Comparison of ENCODE assay signal across 29 cellular contexts in genomic region chr21:28299946-28300345, GRCh38.
"Had no signal": no experiment of that assay in that cellular context is flagged by ENCODE, and none has a peak within 500 bp of the region (broad histone marks: within the 10 kb centered on the region; RNA-seq: fewer than 3 reads in every experiment).

No MANE protein-coding gene starts in this region.

- H3K36me3 ChIP-seq: left lung, lower lobe of right lung, pancreas, prostate gland, stomach, thyroid gland, transverse colon, upper lobe of left lung had no signal

- H3K27me3 ChIP-seq: left lung, pancreas, stomach, testis, thyroid gland, transverse colon, upper lobe of left lung had no signal

- ATAC-seq: left colon; left lung; lower lobe of right lung; naive thymus-derived CD8-positive, alpha-beta T cell; pancreas; right cardiac atrium; sciatic nerve; stimulated activated naive B cell treated with anti-CD40 and anti-IgM and Interleukin-4, amounts not matched to agents 10 μg/mL and 1 μg/mL and 100 μg/mL, for 72 hours; stimulated activated naive CD8-positive, alpha-beta T cell treated with anti-CD3 and anti-CD28 coated beads, Interleukin-15, Interleukin-2, amounts not matched to agents 100 U/mL and 50 U/mL, for 24 hours had no signal

- DNase-seq: hypothalamus; immature natural killer cell; kidney; left colon; left lung; lower lobe of right lung; mammary epithelial cell; mesenchymal stem cell; naive thymus-derived CD8-positive, alpha-beta T cell; nucleus accumbens; pancreas; posterior cingulate gyrus; retina; right cardiac atrium; stimulated activated CD4-positive, alpha-beta T cell treated with anti-CD3 and anti-CD28 coated beads, Interleukin-12 subunit alpha, Interleukin-12 subunit beta, amount 100 ng/mL, for 4 hours; stimulated activated CD4-positive, alpha-beta T cell treated with anti-CD3 and anti-CD28 coated beads, Interleukin-15, amount 100 ng/mL, for 24 hours; stimulated activated CD4-positive, alpha-beta T cell treated with anti-CD3 and anti-CD28 coated beads, Interleukin-2, amount 100 ng/mL, for 24 hours; stimulated activated CD4-positive, alpha-beta T cell treated with anti-CD3 and anti-CD28 coated beads, Interleukin-4, amount 100 ng/mL, for 1 hour; stimulated activated naive B cell treated with anti-CD40 and anti-IgM and Interleukin-4, amounts not matched to agents 10 μg/mL and 1 μg/mL and 100 μg/mL, for 72 hours; stimulated activated naive CD8-positive, alpha-beta T cell treated with anti-CD3 and anti-CD28 coated beads, Interleukin-15, Interleukin-2, amounts not matched to agents 100 U/mL and 50 U/mL, for 24 hours; stomach; testis; thyroid gland; transverse colon; upper lobe of left lung had no signal

- FAIRE-seq: islet of Langerhans, pancreas had no signal

- H3K4me1 ChIP-seq: left lung, lower lobe of right lung, pancreas, prostate gland, stomach, testis, thyroid gland, transverse colon, upper lobe of left lung had no signal

- H3K4me3 ChIP-seq: left lung, lower lobe of right lung, pancreas, prostate gland, skin epidermis, stomach, testis, thyroid gland, transverse colon, upper lobe of left lung had no signal

- H3K9me3 ChIP-seq: lower lobe of right lung, pancreas, prostate gland, stomach, testis, thyroid gland, transverse colon, upper lobe of left lung had no signal

- H3K27ac ChIP-seq: left lung, lower lobe of right lung, pancreas, prostate gland, skin epidermis, stomach, testis, thyroid gland, transverse colon, upper lobe of left lung had no signal
